In the genomic region with DNA sequence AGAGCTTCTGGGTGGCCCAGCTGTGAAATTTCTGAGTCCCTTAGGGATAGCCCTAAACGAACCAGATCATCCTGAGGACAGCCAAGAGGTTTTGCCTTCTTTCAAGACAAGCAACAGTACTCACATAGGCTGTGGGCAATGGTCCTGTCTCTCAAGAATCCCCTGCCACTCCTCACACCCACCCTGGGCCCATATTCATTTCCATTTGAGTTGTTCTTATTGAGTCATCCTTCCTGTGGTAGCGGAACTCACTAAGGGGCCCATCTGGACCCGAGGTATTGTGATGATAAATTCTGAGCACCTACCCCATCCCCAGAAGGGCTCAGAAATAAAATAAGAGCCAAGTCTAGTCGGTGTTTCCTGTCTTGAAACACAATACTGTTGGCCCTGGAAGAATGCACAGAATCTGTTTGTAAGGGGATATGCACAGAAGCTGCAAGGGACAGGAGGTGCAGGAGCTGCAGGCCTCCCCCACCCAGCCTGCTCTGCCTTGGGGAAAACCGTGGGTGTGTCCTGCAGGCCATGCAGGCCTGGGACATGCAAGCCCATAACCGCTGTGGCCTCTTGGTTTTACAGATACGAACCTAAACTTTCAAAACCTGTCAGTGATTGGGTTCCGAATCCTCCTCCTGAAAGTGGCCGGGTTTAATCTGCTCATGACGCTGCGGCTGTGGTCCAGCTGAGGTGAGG, we compare ENCODE assay signal across 8 cellular contexts. TPM values are rescaled to one million over a fixed set of nuclear protein-coding genes. Genes with fewer than 3 reads are reported as not detected.
DNase-seq lines count a peak whose midpoint lies in the region; ATAC-seq and TF ChIP-seq lines count a peak whose summit lies in the region.

No MANE protein-coding gene starts in this region.

- 69 to 71% methylated on average over 8 to 9 of the region's 11 CpGs for WGBS in mesodermal cell (ENCODE audit: insufficient coverage in 2 of 2), 2 experiments
- 48 to 63% methylated on average over 3 to 11 of the region's 11 CpGs for WGBS in testis, 2 donors

- H3K9ac ChIP-seq in BLaER1 (peak overlapping the region; percentile 94), HUES48 (ENCODE audit: low read depth, low read length) (no peak overlapping the region)

- TF ChIP-seq CTCF in testis (IDR thresholded peaks at IDR 0.05) = no peak

- H3K27ac ChIP-seq in BLaER1 (peak overlapping the region; percentile 100), HUES48 (ENCODE audit: low read depth, low read length) (peak overlapping the region; percentile 70), mesodermal cell (ENCODE audit: low read depth, low read length, severe bottlenecking) (peak overlapping the region; percentile 37), substantia nigra (ENCODE audit: low read depth, low read length, poor library complexity, severe bottlenecking) (no peak overlapping the region), testis (no peak overlapping the region)

- intact Hi-C loops in testis (cut with DNase I; ENCODE audit: low total_unique reads) = no loop called here

- H4K20me1 ChIP-seq in BLaER1 = peaks cover 26% of the 10 kb centered on the region; the same call in 1 of the 2 replicates

- peak; percentile 74 for ATAC-seq in GM19463 (IDR thresholded peaks at IDR 0.05; ENCODE audit: unreplicated experiment)

- no peaks in the 10 kb centered on the region for H3K27me3 ChIP-seq in BLaER1
- no peaks in the 10 kb centered on the region for H3K27me3 ChIP-seq in HUES48 (ENCODE audit: control insufficient read depth, insufficient read depth, low read length)
- H3K27me3 ChIP-seq in testis = no peaks in the 10 kb centered on the region

- H3K9me3 ChIP-seq in BLaER1 (no peaks in the 10 kb centered on the region), HUES48 (ENCODE audit: control insufficient read depth, insufficient read depth, low read length) (no peaks in the 10 kb centered on the region), mesodermal cell (ENCODE audit: control insufficient read depth, low read length) (no peaks in the 10 kb centered on the region), testis (no peaks in the 10 kb centered on the region)

- DNase-seq in activated CD8-positive, alpha-beta memory T cell treated with anti-CD3 and anti-CD28 coated beads, Interleukin-2, amount 50 U/mL, for 4 hours = peak; percentile 58
- no peak for DNase-seq in substantia nigra (lab: John Stamatoyannopoulos, UW)
- no peak for DNase-seq in superior temporal gyrus (ENCODE audit: extremely low spot score)
- no peak for DNase-seq in testis

- H3K4me3 ChIP-seq in BLaER1 = peak overlapping the region; percentile 60
- no peak overlapping the region for H3K4me3 ChIP-seq in HUES48 (ENCODE audit: low read depth, low read length)
- H3K4me3 ChIP-seq in mesodermal cell (ENCODE audit: extremely low read depth, insufficient read depth, low read length, poor library complexity, severe bottlenecking) = no peak overlapping the region
- H3K4me3 ChIP-seq in testis = no peak overlapping the region

- peak overlapping the region; percentile 93 for H3K4me2 ChIP-seq in BLaER1

- TF ChIP-seq POLR2A in testis (IDR thresholded peaks at IDR 0.05) = no peak

- peaks cover 100% of the 10 kb centered on the region for H3K4me1 ChIP-seq in BLaER1
- peaks cover 27% of the 10 kb centered on the region for H3K4me1 ChIP-seq in HUES48 (ENCODE audit: control insufficient read depth, insufficient read depth, low read length)
- peaks cover 48% of the 10 kb centered on the region for H3K4me1 ChIP-seq in mesodermal cell (ENCODE audit: control insufficient read depth, insufficient read depth, low read length, poor library complexity, severe bottlenecking)
- peaks cover 14% of the 10 kb centered on the region for H3K4me1 ChIP-seq in testis

- H3K36me3 ChIP-seq in BLaER1 = peaks cover 92% of the 10 kb centered on the region
- H3K36me3 ChIP-seq in HUES48 (ENCODE audit: control insufficient read depth, insufficient read depth, low read length) = no peaks in the 10 kb centered on the region
- no peaks in the 10 kb centered on the region for H3K36me3 ChIP-seq in mesodermal cell (ENCODE audit: control insufficient read depth, insufficient read depth, low read length)
- H3K36me3 ChIP-seq in testis (ENCODE audit: low read depth, missing control alignments) = no peaks in the 10 kb centered on the region

RNA-seq across cellular contexts. Expression of a gene that starts 38.9 kb away (rescaled TPM):
- polyA plus RNA-seq in mesodermal cell (2013, experiment 1 of 2) = 318 TPM
- 281 TPM for polyA plus RNA-seq in mesodermal cell (2013, experiment 2 of 2)
- 100 to 1,000 TPM; 209 to 235 TPM for total RNA-seq in testis
- polyA plus RNA-seq in testis (ENCODE audit: insufficient read depth, low read depth, low replicate concordance) = 350 TPM

RNA-seq across cellular contexts. Expression of a gene that starts 48.0 kb away (rescaled TPM):
- polyA plus RNA-seq in mesodermal cell (2013, experiment 1 of 2) = 22.8 TPM
- 20.2 TPM for polyA plus RNA-seq in mesodermal cell (2013, experiment 2 of 2)
- 100 to 1,000 TPM; 122 to 158 TPM for total RNA-seq in testis
- 111 TPM for polyA plus RNA-seq in testis (ENCODE audit: insufficient read depth, low read depth, low replicate concordance)

Comparison
In these comparisons a context has a peak if more than half of its experiments do, and no peak if none do; other contexts are left out.
1. H3K27ac ChIP-seq: peak in BLaER1 (single experiment), HUES48 (single experiment) and mesodermal cell (single experiment); none in substantia nigra (single experiment) and testis (0 of 2).